8 cellular contexts compared by ENCODE assay signal in the genomic region with DNA sequence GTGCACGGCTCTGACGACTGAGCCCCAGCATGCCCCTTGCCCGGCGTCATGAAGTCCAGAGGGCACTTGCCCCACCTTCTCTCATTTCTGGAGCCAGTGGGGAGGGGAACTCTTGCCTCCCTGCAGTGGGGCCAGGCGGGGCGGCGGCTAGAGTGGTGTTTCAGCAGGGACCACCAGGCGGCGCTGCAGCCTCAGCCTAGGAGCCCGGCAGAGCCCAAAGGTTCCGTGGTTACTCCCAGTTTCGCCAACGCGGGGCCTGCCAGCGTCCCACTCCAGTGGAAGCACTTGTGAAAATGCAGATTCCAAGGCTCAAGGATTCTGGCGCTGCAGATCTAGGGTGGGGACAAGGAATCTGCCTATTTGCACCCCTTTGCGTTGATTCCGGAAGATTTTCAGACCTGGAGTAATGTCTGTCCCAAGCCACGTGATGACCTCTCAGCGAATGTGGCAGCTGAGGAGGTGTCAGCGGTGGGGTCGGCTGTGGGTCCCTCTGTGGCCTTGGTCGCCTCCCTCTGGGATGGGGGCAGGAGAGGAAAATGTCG. TPM values are rescaled to one million over a fixed set of nuclear protein-coding genes. Genes with fewer than 3 reads are reported as not detected.
DNase-seq lines count a peak whose midpoint lies in the region; ATAC-seq and TF ChIP-seq lines count a peak whose summit lies in the region.

No MANE protein-coding gene starts in this region.

- peak overlapping the region in 2 of 4 donors; percentile 48 to 71 for H3K4me3 Mint-ChIP-seq in IgD-negative memory B cell
- H3K4me3 Mint-ChIP-seq in activated naive CD4-positive, alpha-beta T cell treated with anti-CD3 and anti-CD28 coated beads, Interleukin-2, amount 10 ng/mL, durations not matched to agents 7 days and 5 days: no peak overlapping the region
- H3K4me3 Mint-ChIP-seq in glutamatergic neuron (ENCODE audit: unreplicated experiment): no peak overlapping the region

- H3K4me1 ChIP-seq in RWPE2 (ENCODE audit: insufficient read depth, poor library complexity, severe bottlenecking) (no peaks in the 10 kb centered on the region), osteoblast (ENCODE audit: insufficient read depth, low read length) (peaks cover 2% of the 10 kb centered on the region)

- CTCF ChIA-PET in activated naive CD4-positive, alpha-beta T cell treated with anti-CD3 and anti-CD28 coated beads, Interleukin-2, amount 10 ng/mL, durations not matched to agents 7 days and 5 days (lab: Charles Lee): interaction anchor here (0.7 to 6.0 kb wide), 10 partner anchors 10 to 293 kb away, joined by 3 to 40 read pairs (median 10); no protein-coding TSS in a partner anchor

- H3K27ac Mint-ChIP-seq in IgD-negative memory B cell (peak overlapping the region; percentile 86 to 93 (median 88)), glutamatergic neuron (ENCODE audit: unreplicated experiment) (no peak overlapping the region)
- H3K27ac Mint-ChIP-seq in activated naive CD4-positive, alpha-beta T cell treated with anti-CD3 and anti-CD28 coated beads, Interleukin-2, amount 10 ng/mL, durations not matched to agents 7 days and 5 days: no peak overlapping the region

- H3K27me3 Mint-ChIP-seq in IgD-negative memory B cell (no peaks in the 10 kb centered on the region), glutamatergic neuron (ENCODE audit: unreplicated experiment) (peaks cover 5% of the 10 kb centered on the region)
- H3K27me3 Mint-ChIP-seq in activated naive CD4-positive, alpha-beta T cell treated with anti-CD3 and anti-CD28 coated beads, Interleukin-2, amount 10 ng/mL, durations not matched to agents 7 days and 5 days: no peaks in the 10 kb centered on the region

- H3K4me3 ChIP-seq in RWPE2 (ENCODE audit: severe bottlenecking): no peak overlapping the region
- no peak overlapping the region for H3K4me3 ChIP-seq in osteoblast (ENCODE audit: insufficient read depth, low read length)

- H3K36me3 Mint-ChIP-seq in IgD-negative memory B cell (peaks cover 14% of the 10 kb centered on the region), glutamatergic neuron (ENCODE audit: unreplicated experiment) (no peaks in the 10 kb centered on the region)
- H3K36me3 Mint-ChIP-seq in activated naive CD4-positive, alpha-beta T cell treated with anti-CD3 and anti-CD28 coated beads, Interleukin-2, amount 10 ng/mL, durations not matched to agents 7 days and 5 days: peaks cover 17% of the 10 kb centered on the region

- DNase-seq in GM03348 (ENCODE audit: low spot score) (peak; percentile 93), RWPE2 (ENCODE audit: low spot score) (no peak), glutamatergic neuron (peak; percentile 89), osteoblast (ENCODE audit: insufficient read length, low spot score, missing footprints) (peak; percentile 98), GOT3 (lab: John Stamatoyannopoulos, UW) (no peak)
- peak; percentile 70 for DNase-seq in activated naive CD4-positive, alpha-beta T cell treated with anti-CD3 and anti-CD28 coated beads, Interleukin-2, amount 10 ng/mL, durations not matched to agents 7 days and 5 days

- H3K36me3 ChIP-seq in RWPE2 (ENCODE audit: low read depth): peaks cover 11% of the 10 kb centered on the region; the same call in 1 of the 2 replicates
- peaks cover 3% of the 10 kb centered on the region for H3K36me3 ChIP-seq in osteoblast (ENCODE audit: insufficient read depth, low read length)

- H3K79me2 ChIP-seq in osteoblast (ENCODE audit: insufficient read depth, low read length): no peaks in the 10 kb centered on the region

- H3K27me3 ChIP-seq in RWPE2 (ENCODE audit: insufficient read depth, poor library complexity, severe bottlenecking) (no peaks in the 10 kb centered on the region), osteoblast (ENCODE audit: insufficient read depth, low read length) (no peaks in the 10 kb centered on the region)

- H4K20me1 ChIP-seq in osteoblast (ENCODE audit: insufficient read depth, low read length): peaks cover 2% of the 10 kb centered on the region

- no peak overlapping the region for H2AFZ ChIP-seq in osteoblast (ENCODE audit: low read length)

- H3K4me1 Mint-ChIP-seq in IgD-negative memory B cell: peaks cover 40 to 48% (median 43%) of the 10 kb centered on the region in 3 donors
- peaks cover 34% of the 10 kb centered on the region for H3K4me1 Mint-ChIP-seq in activated naive CD4-positive, alpha-beta T cell treated with anti-CD3 and anti-CD28 coated beads, Interleukin-2, amount 10 ng/mL, durations not matched to agents 7 days and 5 days
- H3K4me1 Mint-ChIP-seq in glutamatergic neuron (ENCODE audit: low read depth, unreplicated experiment): peaks cover 14% of the 10 kb centered on the region

- ATAC-seq in RWPE2 (ENCODE audit: low read depth): peak; percentile 62; the same call in 2 of the 3 replicates
- no peak for ATAC-seq in HG02840 (IDR thresholded peaks at IDR 0.05; ENCODE audit: low FRiP score, unreplicated experiment)

- TF ChIP-seq CTCF in RWPE2 (IDR thresholded peaks at IDR 0.05; ENCODE audit: poor library complexity, severe bottlenecking) (peak; percentile 91), glutamatergic neuron (IDR thresholded peaks at IDR 0.05; ENCODE audit: partially characterized antibody, unreplicated experiment) (peak; percentile 99), osteoblast (IDR thresholded peaks at IDR 0.05; ENCODE audit: extremely low read depth, low read depth, low read length) (peak; percentile 92)

- no peak overlapping the region for H3K27ac ChIP-seq in RWPE2 (ENCODE audit: poor library complexity, severe bottlenecking)
- no peak overlapping the region for H3K27ac ChIP-seq in osteoblast (ENCODE audit: low read depth, low read length)

- H3K9me3 Mint-ChIP-seq in IgD-negative memory B cell (no peaks in the 10 kb centered on the region), glutamatergic neuron (ENCODE audit: unreplicated experiment) (peaks cover 2% of the 10 kb centered on the region)
- no peaks in the 10 kb centered on the region for H3K9me3 Mint-ChIP-seq in activated naive CD4-positive, alpha-beta T cell treated with anti-CD3 and anti-CD28 coated beads, Interleukin-2, amount 10 ng/mL, durations not matched to agents 7 days and 5 days

- H3K4me2 ChIP-seq in osteoblast (ENCODE audit: insufficient read depth, low read length): peak overlapping the region; percentile 62

- no peaks in the 10 kb centered on the region for H3K9me3 ChIP-seq in RWPE2 (ENCODE audit: severe bottlenecking)
- H3K9me3 ChIP-seq in osteoblast (ENCODE audit: low read depth, low read length): no peaks in the 10 kb centered on the region

RNA-seq across cellular contexts. Expression of a gene that starts 55.7 kb away (rescaled TPM):
- 544 TPM for polyA plus RNA-seq in IgD-negative memory B cell
- total RNA-seq in glutamatergic neuron (ENCODE audit: unreplicated experiment) (4.4 TPM), osteoblast (14.7 and 23.2 TPM in 2 replicates)

Comparison
In these comparisons a context has a peak if more than half of its experiments do, and no peak if none do; other contexts are left out.
1. DNase-seq: peak in GM03348 (single experiment), activated naive CD4-positive, alpha-beta T cell treated with anti-CD3 and anti-CD28 coated beads, Interleukin-2, amount 10 ng/mL, durations not matched to agents 7 days and 5 days (single experiment), glutamatergic neuron (single experiment) and osteoblast (single experiment); none in RWPE2 (single experiment) and GOT3 (single experiment).
2. H3K27ac Mint-ChIP-seq: peak in IgD-negative memory B cell (3 of 3); none in activated naive CD4-positive, alpha-beta T cell treated with anti-CD3 and anti-CD28 coated beads, Interleukin-2, amount 10 ng/mL, durations not matched to agents 7 days and 5 days (single experiment) and glutamatergic neuron (single experiment).
3. Peak in every context shown above with its lines, with median percentiles within 50 percentile points of each other: CTCF ChIP-seq.